Comparison of ENCODE assay signal across 8 cellular contexts in the genomic region with DNA sequence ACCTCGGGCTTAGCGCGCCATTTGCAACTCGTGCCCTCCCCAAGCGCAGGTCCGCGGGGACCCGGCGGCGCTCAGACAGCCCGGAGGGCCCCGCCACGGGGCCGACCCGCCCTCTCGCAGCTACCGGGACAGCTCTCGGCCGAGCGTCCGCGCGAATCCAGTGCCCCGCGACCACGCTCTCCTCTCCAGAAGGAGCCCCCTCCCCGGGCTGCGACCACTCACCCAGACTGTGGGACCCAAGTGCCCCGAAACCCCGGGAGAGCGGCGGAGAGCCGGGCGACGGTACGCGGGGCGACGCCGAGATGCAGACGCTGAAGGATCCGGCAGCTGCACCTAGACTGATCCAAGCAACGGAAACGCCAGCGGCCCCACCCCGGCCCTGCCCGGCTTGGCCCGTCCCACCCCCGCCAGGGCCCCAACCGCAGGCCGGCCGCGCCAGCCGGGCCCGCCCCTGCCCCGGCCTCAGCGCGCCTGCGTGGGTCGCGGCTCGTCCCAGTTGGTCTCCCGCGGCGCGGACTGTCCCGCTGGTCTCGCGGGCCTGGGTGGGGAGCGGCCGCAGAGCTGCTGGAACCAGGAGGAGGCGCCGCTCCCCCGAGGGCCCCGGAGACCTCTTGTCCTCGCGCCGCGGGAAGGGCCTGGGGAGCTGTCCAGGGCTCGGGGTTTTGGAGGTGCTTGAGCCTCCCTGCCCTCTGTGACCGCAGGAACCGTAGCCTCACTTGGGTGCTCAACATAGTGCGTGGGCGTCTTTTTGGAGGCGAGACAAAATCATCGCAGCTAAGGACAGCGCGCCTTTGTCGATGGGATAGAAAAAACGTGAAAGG. TPM values are rescaled to one million over a fixed set of nuclear protein-coding genes. Genes with fewer than 3 reads are reported as not detected.
A peak's percentile ranks its signal among the peaks of the same experiment; 100 is the strongest.
DNase-seq lines count a peak whose midpoint lies in the region; ATAC-seq, FAIRE-seq and TF ChIP-seq lines count a peak whose summit lies in the region.

A gene (minus strand): TSS at position 340 of the 821 bp plus-strand sequence. CDS start 391 bp downstream, outside the sequence.

- ATAC-seq in HG02938 (IDR thresholded peaks at IDR 0.05; ENCODE audit: unreplicated experiment), result peak; percentile 80

- peak within 1 kb of the TSS; percentile 86 to 93 for H3K27ac ChIP-seq in kidney (ENCODE audit: low read depth in 2 of 2, low read length in 2 of 2)

- H3K4me1 ChIP-seq in kidney (ENCODE audit: control insufficient read depth in 1 of 2, insufficient read depth in 1 of 2, low read depth in 1 of 2, low read length in 2 of 2), result peaks cover 2 to 11% of the 10 kb centered on the region in 2 donors

- DNase-seq in SIG-M5 treated with dmso at 0.1 percent for 504 hours (lab: John Stamatoyannopoulos, UW; ENCODE audit: unreplicated experiment), result peak; percentile 56
- no peak for DNase-seq in SIG-M5 (lab: John Stamatoyannopoulos, UW)
- peak; percentile 5 for DNase-seq in NCI-H2196 treated with DMSO at 0.1 percent for 48 hours (lab: John Stamatoyannopoulos, UW; ENCODE audit: unreplicated experiment)
- peak; percentile 35 to 63 (median 44) for DNase-seq in activated CD4-positive, CD25-positive, alpha-beta regulatory T cell (lab: John Stamatoyannopoulos, UW)
- peak; percentile 61 for DNase-seq in cerebellar cortex (ENCODE audit: low spot score)
- peak; percentile 97 for DNase-seq in kidney
- DNase-seq in stimulated activated CD4-positive, alpha-beta T cell treated with anti-CD3 and anti-CD28 coated beads, Interleukin-15, amount 100 ng/mL, for 1 hour (ENCODE audit: low read depth in 1 of 2, low spot score in 1 of 2), result peak; percentile 50

- no peak for FAIRE-seq in kidney (lab: Jason Lieb, UNC)

- intact Hi-C loops in kidney (cut with DNase I), result no loop called here

- H3K36me3 ChIP-seq in kidney (ENCODE audit: control insufficient read depth in 1 of 2, insufficient read depth in 2 of 2, low read length in 2 of 2), result no peaks in the 10 kb centered on the region

- H3K9ac ChIP-seq in kidney (ENCODE audit: low read length in 2 of 2), result peak within 1 kb of the TSS; percentile 90 to 96

- H3K4me3 ChIP-seq in kidney (ENCODE audit: low read length in 2 of 2), result peak within 1 kb of the TSS; percentile 94 to 96

- peak; percentile 36 for TF ChIP-seq CTCF in kidney (IDR thresholded peaks at IDR 0.05; ENCODE audit: borderline replicate concordance, extremely low read depth, insufficient read depth)

- no peaks in the 10 kb centered on the region for H3K9me3 ChIP-seq in kidney (ENCODE audit: control insufficient read depth in 1 of 2, low read length in 2 of 2)

RNA-seq across cellular contexts. Expression of the gene that starts here (rescaled TPM):
- 302 TPM for total RNA-seq in kidney
- 248 TPM for polyA plus RNA-seq in kidney (ENCODE audit: insufficient read depth, low read depth, low replicate concordance)
